In genomic region chr15:68285243-68285980, GRCh38 we compare ENCODE assay signal across 11 cellular contexts. TPM values are rescaled to one million over a fixed set of nuclear protein-coding genes. Genes with fewer than 3 reads are reported as not detected.
DNase-seq lines count a peak whose midpoint lies in the region; ATAC-seq and TF ChIP-seq lines count a peak whose summit lies in the region.
"Had no signal": no experiment of that assay in that cellular context is flagged by ENCODE, and none has a peak within 500 bp of the region (broad histone marks: within the 10 kb centered on the region; RNA-seq: fewer than 3 reads in every experiment).

No MANE protein-coding gene starts in this region.

- no peaks in the 10 kb centered on the region for H3K27me3 ChIP-seq in smooth muscle cell (ENCODE audit: low read depth)

- H3K36me3 ChIP-seq in smooth muscle cell (ENCODE audit: low read depth), result no peaks in the 10 kb centered on the region

- peaks cover 20% of the 10 kb centered on the region for H3K4me1 ChIP-seq in smooth muscle cell (ENCODE audit: low read depth)

- H3K4me2 ChIP-seq in smooth muscle cell, result no peak overlapping the region

- H3K27ac Mint-ChIP-seq in activated CD8-positive, alpha-beta T cell treated with anti-CD3 and anti-CD28 coated beads for 36 hours, result peak overlapping the region; percentile 34
- no peak overlapping the region for H3K27ac Mint-ChIP-seq in activated CD8-positive, alpha-beta T cell treated with anti-CD3 and anti-CD28 coated beads, Interleukin-2, amount 10 ng/mL, durations not matched to agents 7 days and 5 days
- no peak overlapping the region for H3K27ac Mint-ChIP-seq in activated CD4-positive, alpha-beta memory T cell treated with anti-CD3 and anti-CD28 coated beads for 36 hours

- H3K36me3 Mint-ChIP-seq in activated CD8-positive, alpha-beta T cell treated with anti-CD3 and anti-CD28 coated beads for 36 hours (ENCODE audit: low read depth), result peaks cover 44% of the 10 kb centered on the region
- H3K36me3 Mint-ChIP-seq in activated CD8-positive, alpha-beta T cell treated with anti-CD3 and anti-CD28 coated beads, Interleukin-2, amount 10 ng/mL, durations not matched to agents 7 days and 5 days (ENCODE audit: low read depth), result peaks cover 43% of the 10 kb centered on the region
- H3K36me3 Mint-ChIP-seq in activated CD4-positive, alpha-beta memory T cell treated with anti-CD3 and anti-CD28 coated beads for 36 hours, result peaks cover 39% of the 10 kb centered on the region

- H3K27ac ChIP-seq in smooth muscle cell (ENCODE audit: low read depth), result peak overlapping the region; percentile 41

- H3K4me3 ChIP-seq in epithelial cell of esophagus (ENCODE audit: low read length), result no peak overlapping the region
- H3K4me3 ChIP-seq in smooth muscle cell, result no peak overlapping the region

- H3F3A ChIP-seq in smooth muscle cell (ENCODE audit: low read depth), result no peaks in the 10 kb centered on the region

- H3K4me1 Mint-ChIP-seq in activated CD8-positive, alpha-beta T cell treated with anti-CD3 and anti-CD28 coated beads for 36 hours (ENCODE audit: low read depth), result peaks cover 67% of the 10 kb centered on the region
- H3K4me1 Mint-ChIP-seq in activated CD8-positive, alpha-beta T cell treated with anti-CD3 and anti-CD28 coated beads, Interleukin-2, amount 10 ng/mL, durations not matched to agents 7 days and 5 days (ENCODE audit: low read depth), result peaks cover 56% of the 10 kb centered on the region
- H3K4me1 Mint-ChIP-seq in activated CD4-positive, alpha-beta memory T cell treated with anti-CD3 and anti-CD28 coated beads for 36 hours (ENCODE audit: low read depth), result peaks cover 67% of the 10 kb centered on the region

- no peak overlapping the region for H3K4me3 Mint-ChIP-seq in activated CD8-positive, alpha-beta T cell treated with anti-CD3 and anti-CD28 coated beads for 36 hours
- no peak overlapping the region for H3K4me3 Mint-ChIP-seq in activated CD8-positive, alpha-beta T cell treated with anti-CD3 and anti-CD28 coated beads, Interleukin-2, amount 10 ng/mL, durations not matched to agents 7 days and 5 days
- H3K4me3 Mint-ChIP-seq in activated CD4-positive, alpha-beta memory T cell treated with anti-CD3 and anti-CD28 coated beads for 36 hours, result no peak overlapping the region

- no peak for ATAC-seq in activated CD8-positive, alpha-beta T cell treated with anti-CD3 and anti-CD28 coated beads for 36 hours
- no peak for ATAC-seq in activated CD8-positive, alpha-beta T cell treated with anti-CD3 and anti-CD28 coated beads, Interleukin-2, amount 10 ng/mL, durations not matched to agents 7 days and 5 days
- no peak for ATAC-seq in GM19452 (IDR thresholded peaks at IDR 0.05; ENCODE audit: unreplicated experiment)

- H3K9me3 ChIP-seq in smooth muscle cell (replicated peaks; ENCODE audit: low read depth), result no peaks in the 10 kb centered on the region

- TF ChIP-seq CTCF in activated CD8-positive, alpha-beta T cell treated with anti-CD3 and anti-CD28 coated beads for 36 hours (IDR thresholded peaks at IDR 0.05), result no peak
- TF ChIP-seq CTCF in epithelial cell of esophagus (IDR thresholded peaks at IDR 0.05; ENCODE audit: insufficient read depth, low read depth, low read length, missing control alignments) (no peak), smooth muscle cell (IDR thresholded peaks at IDR 0.05; ENCODE audit: borderline replicate concordance, insufficient read depth, poor library complexity, severe bottlenecking) (no peak)

- H3K79me2 ChIP-seq in smooth muscle cell (ENCODE audit: low read depth), result peaks cover 99% of the 10 kb centered on the region

- intact Hi-C loops in activated CD8-positive, alpha-beta T cell treated with anti-CD3 and anti-CD28 coated beads for 36 hours (cut with micrococcal nuclease), result no loop called here
- intact Hi-C loops in activated CD4-positive, alpha-beta memory T cell treated with anti-CD3 and anti-CD28 coated beads for 36 hours (cut with micrococcal nuclease), result no loop called here

- no peak for DNase-seq in activated CD8-positive, alpha-beta T cell treated with anti-CD3 and anti-CD28 coated beads for 36 hours
- DNase-seq in activated CD8-positive, alpha-beta T cell treated with anti-CD3 and anti-CD28 coated beads, Interleukin-2, amount 10 ng/mL, durations not matched to agents 7 days and 5 days, result no peak
- DNase-seq in NCI-H69 (lab: John Stamatoyannopoulos, UW) (peak; percentile 81), epithelial cell of esophagus (ENCODE audit: low read depth) (peak; percentile 68), smooth muscle cell (lab: John Stamatoyannopoulos, UW; ENCODE audit: unreplicated experiment) (no peak), islet precursor cell (no peak)
- DNase-seq in activated CD4-positive, alpha-beta memory T cell treated with anti-CD3 and anti-CD28 coated beads for 36 hours, result no peak
- DNase-seq: foreskin fibroblast; NCI-H1694; stimulated activated CD4-positive, alpha-beta T cell treated with anti-CD3 and anti-CD28 coated beads, Interleukin-4, amount 100 ng/mL, for 1 hour had no signal

- H3K9me3 Mint-ChIP-seq in activated CD8-positive, alpha-beta T cell treated with anti-CD3 and anti-CD28 coated beads for 36 hours, result no peaks in the 10 kb centered on the region
- no peaks in the 10 kb centered on the region for H3K9me3 Mint-ChIP-seq in activated CD8-positive, alpha-beta T cell treated with anti-CD3 and anti-CD28 coated beads, Interleukin-2, amount 10 ng/mL, durations not matched to agents 7 days and 5 days (ENCODE audit: insufficient read depth)
- peaks cover 3% of the 10 kb centered on the region for H3K9me3 Mint-ChIP-seq in activated CD4-positive, alpha-beta memory T cell treated with anti-CD3 and anti-CD28 coated beads for 36 hours

- 92% methylated on average over 5 of the region's 5 CpGs for WGBS in smooth muscle cell (ENCODE audit: low lambda C conversion rate)

- no peak overlapping the region for H2AFZ ChIP-seq in smooth muscle cell (ENCODE audit: low read depth)

- peaks cover 100% of the 10 kb centered on the region for H4K20me1 ChIP-seq in smooth muscle cell (ENCODE audit: low read depth)

- CTCF ChIA-PET in activated CD8-positive, alpha-beta T cell treated with anti-CD3 and anti-CD28 coated beads for 36 hours (lab: Charles Lee), result interaction anchor here (1.5 kb wide), 1 partner anchor 21 kb away, joined by 5 read pairs; no protein-coding TSS in a partner anchor
- CTCF ChIA-PET in activated CD8-positive, alpha-beta T cell treated with anti-CD3 and anti-CD28 coated beads, Interleukin-2, amount 10 ng/mL, durations not matched to agents 7 days and 5 days (lab: Charles Lee), result no interaction called here
- CTCF ChIA-PET in activated CD4-positive, alpha-beta memory T cell treated with anti-CD3 and anti-CD28 coated beads for 36 hours (lab: Charles Lee), result no interaction called here

- no peaks in the 10 kb centered on the region for H3K27me3 Mint-ChIP-seq in activated CD8-positive, alpha-beta T cell treated with anti-CD3 and anti-CD28 coated beads for 36 hours
- H3K27me3 Mint-ChIP-seq in activated CD8-positive, alpha-beta T cell treated with anti-CD3 and anti-CD28 coated beads, Interleukin-2, amount 10 ng/mL, durations not matched to agents 7 days and 5 days (ENCODE audit: low read depth), result no peaks in the 10 kb centered on the region
- no peaks in the 10 kb centered on the region for H3K27me3 Mint-ChIP-seq in activated CD4-positive, alpha-beta memory T cell treated with anti-CD3 and anti-CD28 coated beads for 36 hours

- POLR2A ChIA-PET in activated CD8-positive, alpha-beta T cell treated with anti-CD3 and anti-CD28 coated beads for 36 hours (lab: Charles Lee), result interaction anchor here (1.0 kb wide), 1 partner anchor 14 kb away, joined by 3 read pairs; no protein-coding TSS in a partner anchor
- POLR2A ChIA-PET in activated CD8-positive, alpha-beta T cell treated with anti-CD3 and anti-CD28 coated beads, Interleukin-2, amount 10 ng/mL, durations not matched to agents 7 days and 5 days (lab: Charles Lee), result no interaction called here
- POLR2A ChIA-PET in activated CD4-positive, alpha-beta memory T cell treated with anti-CD3 and anti-CD28 coated beads for 36 hours (lab: Charles Lee), result no interaction called here

- no peak overlapping the region for H3K9ac ChIP-seq in smooth muscle cell (ENCODE audit: low read depth)

RNA-seq across cellular contexts. Expression of gene FEM1B, which starts 7.9 kb away (rescaled TPM):
- 10 to 100 TPM; 37.1 to 44.4 TPM for total RNA-seq in activated CD8-positive, alpha-beta T cell treated with anti-CD3 and anti-CD28 coated beads for 36 hours
- total RNA-seq in activated CD8-positive, alpha-beta T cell treated with anti-CD3 and anti-CD28 coated beads, Interleukin-2, amount 10 ng/mL, durations not matched to agents 7 days and 5 days, result 10 to 100 TPM; 45.1 to 50.7 TPM
- total RNA-seq in smooth muscle cell, result 41.4 and 50.0 TPM in 2 replicates
- 13.0 and 15.7 TPM in 2 replicates for polyA plus RNA-seq in smooth muscle cell
- 10 to 100 TPM; 32.6 to 34.2 TPM for total RNA-seq in activated CD4-positive, alpha-beta memory T cell treated with anti-CD3 and anti-CD28 coated beads for 36 hours

RNA-seq across cellular contexts. Expression of gene CLN6, which starts 55.9 kb away (rescaled TPM):
- 10 to 100 TPM; 43.1 to 47.2 TPM for total RNA-seq in activated CD8-positive, alpha-beta T cell treated with anti-CD3 and anti-CD28 coated beads for 36 hours
- total RNA-seq in activated CD8-positive, alpha-beta T cell treated with anti-CD3 and anti-CD28 coated beads, Interleukin-2, amount 10 ng/mL, durations not matched to agents 7 days and 5 days, result 10 to 100 TPM; 64.5 to 69.7 TPM
- total RNA-seq in smooth muscle cell, result 11.5 and 15.2 TPM in 2 replicates
- polyA plus RNA-seq in smooth muscle cell, result 2.5 and 3.0 TPM in 2 replicates
- total RNA-seq in activated CD4-positive, alpha-beta memory T cell treated with anti-CD3 and anti-CD28 coated beads for 36 hours, result 10 to 100 TPM; 32.9 to 34.2 TPM

Comparison
In these comparisons a context has a peak if more than half of its experiments do, and no peak if none do; other contexts are left out.
1. DNase-seq: peak in NCI-H69 (single experiment) and epithelial cell of esophagus (single experiment); none in activated CD8-positive, alpha-beta T cell treated with anti-CD3 and anti-CD28 coated beads for 36 hours (single experiment), activated CD8-positive, alpha-beta T cell treated with anti-CD3 and anti-CD28 coated beads, Interleukin-2, amount 10 ng/mL, durations not matched to agents 7 days and 5 days (single experiment), smooth muscle cell (single experiment), activated CD4-positive, alpha-beta memory T cell treated with anti-CD3 and anti-CD28 coated beads for 36 hours (single experiment) and islet precursor cell (single experiment).